Comparison of ENCODE assay signal across 8 cellular contexts in genomic region chr16:28879261-28879840, GRCh38. TPM values are rescaled to one million over a fixed set of nuclear protein-coding genes. Genes with fewer than 3 reads are reported as not detected.
A peak's percentile ranks its signal among the peaks of the same experiment; 100 is the strongest.
DNase-seq lines count a peak whose midpoint lies in the region; ATAC-seq, FAIRE-seq and TF ChIP-seq lines count a peak whose summit lies in the region.

No MANE protein-coding gene starts in this region.

- intact Hi-C loops in left lung (cut with DNase I), result no loop called here
- intact Hi-C loops in thyroid gland (cut with DNase I), result loop anchor here (5.0 kb wide), 1 partner anchor 48 kb away; the partner anchor contains the start of gene RABEP2

- H4K20me1 ChIP-seq in astrocyte (ENCODE audit: insufficient read depth, low read length), result peaks cover 3% of the 10 kb centered on the region

- H3K36me3 ChIP-seq in astrocyte (ENCODE audit: insufficient read depth, low read length), result no peaks in the 10 kb centered on the region
- peaks cover 0 to 6% of the 10 kb centered on the region in 2 donors for H3K36me3 ChIP-seq in left lung
- peaks cover 3 to 4% of the 10 kb centered on the region in 2 donors for H3K36me3 ChIP-seq in thyroid gland

- ATAC-seq in activated T-cell treated with anti-CD3 and anti-CD28 coated beads, Interleukin-2, amount 50 U/mL, for 72 hours (replicated peaks in 1 of 2), result peak; percentile 52 to 54
- ATAC-seq in HG03354 (IDR thresholded peaks at IDR 0.05; ENCODE audit: poor library complexity, severe bottlenecking, unreplicated experiment), result peak; percentile 46
- peak; percentile 59 for ATAC-seq in left lung

- H3K9me3 Mint-ChIP-seq in activated T-cell treated with anti-CD3 and anti-CD28 coated beads, Interleukin-2, amount 50 U/mL, for 72 hours, result no peaks in the 10 kb centered on the region
- H3K9me3 Mint-ChIP-seq in astrocyte (ENCODE audit: unreplicated experiment), result no peaks in the 10 kb centered on the region

- H3K36me3 Mint-ChIP-seq in activated T-cell treated with anti-CD3 and anti-CD28 coated beads, Interleukin-2, amount 50 U/mL, for 72 hours (ENCODE audit: insufficient read depth in 2 of 2), result peaks cover 3 to 4% of the 10 kb centered on the region in 2 donors
- H3K36me3 Mint-ChIP-seq in astrocyte (ENCODE audit: low read depth, unreplicated experiment), result peaks cover 5% of the 10 kb centered on the region

- no peak for TF ChIP-seq POLR2A in thyroid gland (IDR thresholded peaks at IDR 0.05)

- in situ Hi-C loops in GM13976 (cut with MboI; ENCODE audit: low sequenced_read_pairs, unreplicated experiment), result loop anchor here (10.0 kb wide), 1 partner anchor 65 kb away; no protein-coding TSS in a partner anchor

- no peaks in the 10 kb centered on the region for H3K27me3 ChIP-seq in astrocyte (ENCODE audit: insufficient read depth, low read length)
- peaks cover 0 to 38% of the 10 kb centered on the region in 2 donors for H3K27me3 ChIP-seq in left lung
- no peaks in the 10 kb centered on the region for H3K27me3 ChIP-seq in thyroid gland

- peak overlapping the region; percentile 89 to 94 for H3K4me3 Mint-ChIP-seq in activated T-cell treated with anti-CD3 and anti-CD28 coated beads, Interleukin-2, amount 50 U/mL, for 72 hours
- H3K4me3 Mint-ChIP-seq in astrocyte (ENCODE audit: unreplicated experiment), result peak overlapping the region; percentile 88

- H3K27ac ChIP-seq in astrocyte (ENCODE audit: low read depth, low read length) (no peak overlapping the region), left lung (no peak overlapping the region), thyroid gland (no peak overlapping the region)

- no peaks in the 10 kb centered on the region for H3K79me2 ChIP-seq in astrocyte (ENCODE audit: insufficient read depth, low read length)

- peak overlapping the region; percentile 81 for H3K9ac ChIP-seq in astrocyte (ENCODE audit: low read length)

- H3K27me3 Mint-ChIP-seq in activated T-cell treated with anti-CD3 and anti-CD28 coated beads, Interleukin-2, amount 50 U/mL, for 72 hours (ENCODE audit: low read depth), result peaks cover 11% of the 10 kb centered on the region
- peaks cover 13% of the 10 kb centered on the region for H3K27me3 Mint-ChIP-seq in astrocyte (ENCODE audit: low read depth, unreplicated experiment)

- FAIRE-seq in astrocyte (lab: Jason Lieb, UNC), result no peak

- WGBS in thyroid gland, 2 donors, result 3 to 5% methylated on average over 7 to 10 of the region's 27 CpGs

- no peak for TF ChIP-seq CTCF in astrocyte (IDR thresholded peaks at IDR 0.05; ENCODE audit: insufficient read depth, low read depth, low read length)
- no peak for TF ChIP-seq CTCF in left lung (IDR thresholded peaks at IDR 0.05)
- no peak for TF ChIP-seq CTCF in thyroid gland (IDR thresholded peaks at IDR 0.05)
- TF ChIP-seq CTCF in GM13976 (IDR thresholded peaks at IDR 0.05; ENCODE audit: borderline replicate concordance, control extremely low read depth, extremely low read depth, insufficient read depth, missing control alignments), result no peak

- peak overlapping the region; percentile 15 for H3K27ac Mint-ChIP-seq in activated T-cell treated with anti-CD3 and anti-CD28 coated beads, Interleukin-2, amount 50 U/mL, for 72 hours
- peak overlapping the region; percentile 18 for H3K27ac Mint-ChIP-seq in astrocyte (ENCODE audit: unreplicated experiment)

- peaks cover 29% of the 10 kb centered on the region for H3K4me1 Mint-ChIP-seq in activated T-cell treated with anti-CD3 and anti-CD28 coated beads, Interleukin-2, amount 50 U/mL, for 72 hours (ENCODE audit: low read depth)
- peaks cover 2% of the 10 kb centered on the region for H3K4me1 Mint-ChIP-seq in astrocyte (ENCODE audit: low read depth, unreplicated experiment)

- DNase-seq in activated T-cell treated with anti-CD3 and anti-CD28 coated beads, Interleukin-2, amount 50 U/mL, for 72 hours, result no peak
- DNase-seq in activated T-cell treated with anti-CD3 and anti-CD28 coated beads, Interleukin-2, amount 50 U/mL, for 1 hour, result no peak
- DNase-seq in astrocyte (ENCODE audit: low read depth) (no peak), left lung (no peak), thyroid gland (no peak), GOT3 (lab: John Stamatoyannopoulos, UW) (no peak), GM13976 (ENCODE audit: low spot score) (no peak)

- H3K4me3 ChIP-seq in astrocyte (ENCODE audit: insufficient read depth, low read depth, low read length) (peak overlapping the region; percentile 78), left lung (peak overlapping the region; percentile 54 to 78), thyroid gland (replicated peaks in 1 of 3) (peak overlapping the region in 2 of 3 donors; percentile 44 to 54)

- peak overlapping the region; percentile 79 for H2AFZ ChIP-seq in astrocyte (ENCODE audit: low read depth, low read length)

- H3K9me3 ChIP-seq in astrocyte (ENCODE audit: insufficient read depth, low read depth, low read length), result no peaks in the 10 kb centered on the region
- no peaks in the 10 kb centered on the region for H3K9me3 ChIP-seq in left lung
- no peaks in the 10 kb centered on the region for H3K9me3 ChIP-seq in thyroid gland

- H3K4me2 ChIP-seq in astrocyte (ENCODE audit: low read length), result peak overlapping the region; percentile 98

- H3K4me1 ChIP-seq in astrocyte (ENCODE audit: insufficient read depth, low read length), result peaks cover 13% of the 10 kb centered on the region
- H3K4me1 ChIP-seq in left lung, result peaks cover 9 to 17% of the 10 kb centered on the region in 2 donors
- H3K4me1 ChIP-seq in thyroid gland, result peaks cover 7 to 12% of the 10 kb centered on the region in 2 donors

RNA-seq across cellular contexts. Expression of gene ATP2A1, which starts 1.1 kb away (rescaled TPM):
- 1 to 10 TPM; 6.1 to 8.4 TPM for total RNA-seq in activated T-cell treated with anti-CD3 and anti-CD28 coated beads, Interleukin-2, amount 50 U/mL, for 72 hours
- total RNA-seq in astrocyte (1.0 and 2.0 TPM in 2 replicates), left lung (under 1 TPM; 0.38 to 0.68 TPM), thyroid gland (1 to 10 TPM in 2 of 4 donors, under 1 TPM in 1, not detected in 1; 0.27 to 2.7 (median 2.3) TPM)

RNA-seq across cellular contexts. Expression of gene SH2B1, which starts 15.7 kb away (rescaled TPM):
- 10 to 100 TPM; 46.7 to 48.1 TPM for total RNA-seq in activated T-cell treated with anti-CD3 and anti-CD28 coated beads, Interleukin-2, amount 50 U/mL, for 72 hours
- total RNA-seq in astrocyte, result 27.6 and 34.2 TPM in 2 replicates
- 10 to 100 TPM; 36.9 to 42.4 TPM for total RNA-seq in left lung
- 10 to 100 TPM; 34.4 to 60.6 (median 38.8) TPM for total RNA-seq in thyroid gland

RNA-seq across cellular contexts. Expression of gene TUFM, which starts 33.2 kb away (rescaled TPM):
- total RNA-seq in activated T-cell treated with anti-CD3 and anti-CD28 coated beads, Interleukin-2, amount 50 U/mL, for 72 hours, result 100 to 1,000 TPM; 172 to 220 TPM
- total RNA-seq in astrocyte (136 and 147 TPM in 2 replicates), left lung (100 to 1,000 TPM; 146 to 176 TPM), thyroid gland (100 to 1,000 TPM in 3 of 4 donors, 10 to 100 TPM in 1; 95.7 to 172 (median 126) TPM)

RNA-seq across cellular contexts. Expression of gene RABEP2, which starts 45.7 kb away (rescaled TPM):
- 10 to 100 TPM; 10.8 to 14.1 TPM for total RNA-seq in activated T-cell treated with anti-CD3 and anti-CD28 coated beads, Interleukin-2, amount 50 U/mL, for 72 hours
- total RNA-seq in astrocyte (18.6 and 19.4 TPM in 2 replicates), left lung (10 to 100 TPM; 21.4 to 24.5 TPM), thyroid gland (10 to 100 TPM; 36.7 to 55.8 (median 41.2) TPM)

RNA-seq across cellular contexts. Expression of gene CD19, which starts 52.4 kb away (rescaled TPM):
- 1 to 10 TPM; 1.3 to 1.4 TPM for total RNA-seq in activated T-cell treated with anti-CD3 and anti-CD28 coated beads, Interleukin-2, amount 50 U/mL, for 72 hours
- total RNA-seq in astrocyte, result not detected in 2 replicates
- total RNA-seq in left lung, result under 1 TPM; 0.29 to 0.52 TPM
- total RNA-seq in thyroid gland, result not detected
